In genomic region chr9:37465249-37466036, GRCh38 we compare ENCODE assay signal across 1 cellular context.
TF ChIP-seq lines count a peak whose summit lies in the region.

Gene ZBTB5 (minus strand): TSS chr9:37465450. CDS start chr9:37442551, 22,899 bp downstream.

TF ChIP-seq in K562, 482 proteins besides CTCF, POLR2A, EP300 and RAD21 (continued from another document and continues in another):
- TF ChIP-seq ELK1 (CRISPR knock-in tag; IDR thresholded peaks at IDR 0.05) (no peak), RHOXF2B (CRISPR knock-in tag; conservative IDR thresholded peaks at IDR 0.05) (no peak), ZNF655 (CRISPR knock-in tag; IDR thresholded peaks at IDR 0.05) (no peak), ZNF584 (CRISPR knock-in tag; IDR thresholded peaks at IDR 0.05; ENCODE audit: low read depth) (no peak), BCOR (IDR thresholded peaks at IDR 0.05) (no peak), BCLAF1 (IDR thresholded peaks at IDR 0.05; ENCODE audit: borderline replicate concordance in 1 of 2, control insufficient read depth in 1 of 2, low read depth in 2 of 2, low read length in 1 of 2) (no peak), ZBTB5 (IDR thresholded peaks at IDR 0.05) (no peak), GTF2E2 (tag; IDR thresholded peaks at IDR 0.05) (peak; percentile 75; the same call in 1 of the 2 replicates), ZNF318 (IDR thresholded peaks at IDR 0.05; ENCODE audit: borderline replicate concordance in 1 of 2, low read depth in 1 of 2) (no peak), FIP1L1 (IDR thresholded peaks at IDR 0.05; ENCODE audit: low read depth, low read length, poor library complexity, severe bottlenecking) (no peak), ZNF644 (tag; IDR thresholded peaks at IDR 0.05; ENCODE audit: low read depth) (no peak), AFF4 (CRISPR knock-in tag; IDR thresholded peaks at IDR 0.05) (peak; percentile 47; the same call in 1 of the 2 replicates), TFAP4 (CRISPR knock-in tag; IDR thresholded peaks at IDR 0.05; ENCODE audit: borderline replicate concordance) (no peak; the same call in 1 of the 2 replicates), NFE2 (IDR thresholded peaks at IDR 0.05; ENCODE audit: low read depth) (no peak), SMC3 (conservative IDR thresholded peaks at IDR 0.05; ENCODE audit: insufficient read depth, low read depth, low read length) (no peak), PTRF (tag; IDR thresholded peaks at IDR 0.05) (no peak), IRF1 (CRISPR knock-in tag; IDR thresholded peaks at IDR 0.05; ENCODE audit: borderline replicate concordance) (no peak), ZNF143 (CRISPR knock-in tag; IDR thresholded peaks at IDR 0.05) (no peak), HMGXB4 (CRISPR knock-in tag; IDR thresholded peaks at IDR 0.05) (0 out of 2 replicates have a peak, but pooled peaks have one; percentile 21), JUNB (CRISPR knock-in tag; conservative IDR thresholded peaks at IDR 0.05) (no peak), ZNF239 (CRISPR knock-in tag; IDR thresholded peaks at IDR 0.05) (no peak; the same call in 1 of the 2 replicates), SNAPC5 (CRISPR knock-in tag; IDR thresholded peaks at IDR 0.05) (no peak), DEAF1 (CRISPR knock-in tag; IDR thresholded peaks at IDR 0.05) (no peak), ZNF121 (CRISPR knock-in tag; conservative IDR thresholded peaks at IDR 0.05) (no peak), KLF6 (CRISPR knock-in tag; IDR thresholded peaks at IDR 0.05; ENCODE audit: borderline replicate concordance) (no peak)
